ENCODE assay signal across 26 cellular contexts in the genomic region with DNA sequence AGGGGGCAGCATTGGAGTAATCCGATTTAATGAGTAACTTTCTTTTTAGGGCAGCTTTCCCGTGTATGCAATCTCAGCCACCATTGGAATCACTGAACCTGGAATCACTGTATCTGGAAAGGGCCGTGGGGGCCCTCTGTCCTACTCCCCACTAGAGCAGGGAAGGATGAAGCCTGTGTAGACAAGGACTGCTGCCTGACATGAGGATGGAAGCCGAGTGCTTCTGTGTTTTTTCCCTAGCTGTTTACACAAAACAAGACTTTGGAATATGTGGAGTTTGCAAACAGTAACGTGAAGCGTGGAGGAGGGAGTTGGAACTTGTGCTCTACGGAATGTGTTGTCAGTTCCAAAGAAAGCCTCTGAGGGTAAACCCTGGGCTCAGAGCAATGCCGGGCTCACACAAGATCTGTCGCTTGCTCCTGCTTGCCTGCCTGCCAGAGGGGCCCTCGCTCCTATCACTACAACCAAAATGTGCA. TPM values are rescaled to one million over a fixed set of nuclear protein-coding genes. Genes with fewer than 3 reads are reported as not detected.
DNase-seq lines count a peak whose midpoint lies in the region; ATAC-seq lines count a peak whose summit lies in the region.
"Had no signal": no experiment of that assay in that cellular context is flagged by ENCODE, and none has a peak within 500 bp of the region (broad histone marks: within the 10 kb centered on the region; RNA-seq: fewer than 3 reads in every experiment).

No MANE protein-coding gene starts in this region.

- H2AK5ac ChIP-seq in mesendoderm (ENCODE audit: low read length), result peak overlapping the region; percentile 65

- H3K27ac Mint-ChIP-seq in stimulated activated naive CD8-positive, alpha-beta T cell treated with anti-CD3 and anti-CD28 coated beads, Interleukin-15, amount 100 ng/mL, for 72 hours, result peak overlapping the region; percentile 6 to 8
- no peak overlapping the region for H3K27ac Mint-ChIP-seq in activated naive CD4-positive, alpha-beta T cell treated with anti-CD3 and anti-CD28 coated beads, Interleukin-2, amount 10 ng/mL, durations not matched to agents 7 days and 5 days
- H3K27ac Mint-ChIP-seq: activated CD8-positive, alpha-beta T cell treated with anti-CD3 and anti-CD28 coated beads, Interleukin-2, amount 10 ng/mL, durations not matched to agents 7 days and 5 days; CD4-positive, alpha-beta T cell; nephron progenitor cell had no signal

- no peak overlapping the region for H3K18ac ChIP-seq in mesendoderm (ENCODE audit: low read length)

- no peak overlapping the region for H2BK120ac ChIP-seq in mesendoderm (ENCODE audit: low read depth, low read length)

- H3K79me1 ChIP-seq in mesendoderm (ENCODE audit: low read length), result no peaks in the 10 kb centered on the region

- no peak overlapping the region for H3K27ac ChIP-seq in mesendoderm (ENCODE audit: low read depth, low read length)
- H3K27ac ChIP-seq: esophagus squamous epithelium, gastroesophageal sphincter, SJSA1, suprapubic skin, uterus had no signal

- no peak for DNase-seq in stimulated activated naive CD8-positive, alpha-beta T cell treated with anti-CD3 and anti-CD28 coated beads, Interleukin-15, amount 100 ng/mL, for 72 hours
- no peak for DNase-seq in stimulated activated naive CD8-positive, alpha-beta T cell treated with anti-CD3 and anti-CD28 coated beads, Interleukin-15, Interleukin-2, amounts not matched to agents 100 U/mL and 50 U/mL, for 24 hours
- DNase-seq in amniotic epithelial cell (ENCODE audit: low read depth) (peak; percentile 22), mesendoderm (no peak), NK-92 (lab: John Stamatoyannopoulos, UW; ENCODE audit: unreplicated experiment) (no peak)
- DNase-seq in activated naive CD4-positive, alpha-beta T cell treated with anti-CD3 and anti-CD28 coated beads, Interleukin-2, amount 10 ng/mL, durations not matched to agents 7 days and 5 days, result no peak
- DNase-seq: activated CD4-positive, CD25-positive, alpha-beta regulatory T cell; activated CD8-positive, alpha-beta T cell treated with anti-CD3 and anti-CD28 coated beads, Interleukin-2, amount 10 ng/mL, durations not matched to agents 7 days and 5 days; activated T-cell treated with anti-CD3 and anti-CD28 coated beads, Interleukin-2, amount 50 U/mL, for 4 hours; CD4-positive, alpha-beta T cell; effector memory CD8-positive, alpha-beta T cell; esophagus squamous epithelium; midbrain; MM.1S; NCI-H1417 treated with DMSO at 0.1 percent for 48 hours; NCI-H2107; nephron progenitor cell; NK-92 treated with Interleukin-12 subunit alpha and Interleukin-12 subunit beta, amount 100 ng/mL, for 24 hours; uterus had no signal

- peaks cover 23% of the 10 kb centered on the region for H3K4me1 Mint-ChIP-seq in stimulated activated naive CD8-positive, alpha-beta T cell treated with anti-CD3 and anti-CD28 coated beads, Interleukin-15, amount 100 ng/mL, for 72 hours
- no peaks in the 10 kb centered on the region for H3K4me1 Mint-ChIP-seq in activated naive CD4-positive, alpha-beta T cell treated with anti-CD3 and anti-CD28 coated beads, Interleukin-2, amount 10 ng/mL, durations not matched to agents 7 days and 5 days

- H3K56ac ChIP-seq in mesendoderm (ENCODE audit: low read length), result no peak overlapping the region

- H3K23ac ChIP-seq in mesendoderm (ENCODE audit: low read length), result no peak overlapping the region

- no CpG with 5 or more reads among the region's 10 CpGs for WGBS in mesendoderm (ENCODE audit: extremely low coverage, insufficient coverage, low lambda C conversion rate)

- no peaks in the 10 kb centered on the region for H3K36me3 ChIP-seq in mesendoderm (ENCODE audit: control insufficient read depth, insufficient read depth, low read length)
- H3K36me3 ChIP-seq: gastroesophageal sphincter, SJSA1, uterus had no signal

- H3K4me3 ChIP-seq in mesendoderm (ENCODE audit: low read length), result no peak overlapping the region
- H3K4me3 ChIP-seq: esophagus squamous epithelium, gastroesophageal sphincter, SJSA1, suprapubic skin, uterus had no signal

- H2BK5ac ChIP-seq in mesendoderm (ENCODE audit: low read length), result no peak overlapping the region

- ATAC-seq in stimulated activated naive CD8-positive, alpha-beta T cell treated with anti-CD3 and anti-CD28 coated beads, Interleukin-15, amount 100 ng/mL, for 72 hours, result no peak
- no peak for ATAC-seq in stimulated activated naive CD8-positive, alpha-beta T cell treated with anti-CD3 and anti-CD28 coated beads, Interleukin-15, Interleukin-2, amounts not matched to agents 100 U/mL and 50 U/mL, for 24 hours
- ATAC-seq in GM18867 (IDR thresholded peaks at IDR 0.05; ENCODE audit: unreplicated experiment), result no peak
- ATAC-seq: activated CD8-positive, alpha-beta T cell treated with anti-CD3 and anti-CD28 coated beads, Interleukin-2, amount 10 ng/mL, durations not matched to agents 7 days and 5 days; activated T-cell treated with anti-CD3 and anti-CD28 coated beads, Interleukin-2, amount 50 U/mL, for 4 hours; effector memory CD8-positive, alpha-beta T cell; gastroesophageal sphincter; Panc1 had no signal

- H3K27me3 Mint-ChIP-seq in stimulated activated naive CD8-positive, alpha-beta T cell treated with anti-CD3 and anti-CD28 coated beads, Interleukin-15, amount 100 ng/mL, for 72 hours, result no peaks in the 10 kb centered on the region
- no peaks in the 10 kb centered on the region for H3K27me3 Mint-ChIP-seq in activated naive CD4-positive, alpha-beta T cell treated with anti-CD3 and anti-CD28 coated beads, Interleukin-2, amount 10 ng/mL, durations not matched to agents 7 days and 5 days
- H3K27me3 Mint-ChIP-seq: CD4-positive, alpha-beta T cell; effector memory CD8-positive, alpha-beta T cell had no signal

- no peak overlapping the region for H3K4ac ChIP-seq in mesendoderm (ENCODE audit: low read depth, low read length)

- H3K79me2 ChIP-seq in mesendoderm (ENCODE audit: control insufficient read depth, insufficient read depth, low read length), result no peaks in the 10 kb centered on the region

- H3K27me3 ChIP-seq in mesendoderm (ENCODE audit: insufficient read depth, low read length, poor library complexity), result no peaks in the 10 kb centered on the region
- H3K27me3 ChIP-seq: esophagus squamous epithelium, gastroesophageal sphincter, SJSA1, suprapubic skin, uterus had no signal

- no peak overlapping the region for H3K4me2 ChIP-seq in mesendoderm (ENCODE audit: low read length)

- no peak overlapping the region for H3K4me3 Mint-ChIP-seq in stimulated activated naive CD8-positive, alpha-beta T cell treated with anti-CD3 and anti-CD28 coated beads, Interleukin-15, amount 100 ng/mL, for 72 hours
- no peak overlapping the region for H3K4me3 Mint-ChIP-seq in activated naive CD4-positive, alpha-beta T cell treated with anti-CD3 and anti-CD28 coated beads, Interleukin-2, amount 10 ng/mL, durations not matched to agents 7 days and 5 days
- H3K4me3 Mint-ChIP-seq: activated CD8-positive, alpha-beta T cell treated with anti-CD3 and anti-CD28 coated beads, Interleukin-2, amount 10 ng/mL, durations not matched to agents 7 days and 5 days; activated T-cell treated with anti-CD3 and anti-CD28 coated beads, Interleukin-2, amount 50 U/mL, for 4 hours; CD4-positive, alpha-beta T cell; effector memory CD8-positive, alpha-beta T cell; nephron progenitor cell; T-helper 2 cell treated with Interferon-gamma antibody and Interleukin-4, amounts not matched to agents 5 μg/mL and 100 μg/mL, for 36 hours had no signal

- no peak overlapping the region for H4K8ac ChIP-seq in mesendoderm (ENCODE audit: low read depth, low read length)

- CTCF ChIA-PET in activated naive CD4-positive, alpha-beta T cell treated with anti-CD3 and anti-CD28 coated beads, Interleukin-2, amount 10 ng/mL, durations not matched to agents 7 days and 5 days (lab: Charles Lee), result interaction anchor here (1.0 to 3.9 kb wide), 4 partner anchors 10 to 314 kb away, joined by 3 to 11 read pairs (median 4); no protein-coding TSS in a partner anchor

- H4K5ac ChIP-seq in mesendoderm (ENCODE audit: low read length), result no peak overlapping the region

- H3K9me3 Mint-ChIP-seq in stimulated activated naive CD8-positive, alpha-beta T cell treated with anti-CD3 and anti-CD28 coated beads, Interleukin-15, amount 100 ng/mL, for 72 hours, result no peaks in the 10 kb centered on the region
- no peaks in the 10 kb centered on the region for H3K9me3 Mint-ChIP-seq in activated naive CD4-positive, alpha-beta T cell treated with anti-CD3 and anti-CD28 coated beads, Interleukin-2, amount 10 ng/mL, durations not matched to agents 7 days and 5 days
- H3K9me3 Mint-ChIP-seq: activated naive CD4-positive, alpha-beta T cell treated with anti-CD3 and anti-CD28 coated beads, Interleukin-2, amount 50 U/mL, for 72 hours; activated T-cell treated with anti-CD3 and anti-CD28 coated beads, Interleukin-2, amount 50 U/mL, for 4 hours; CD4-positive, alpha-beta T cell; effector memory CD8-positive, alpha-beta T cell; nephron progenitor cell; T-helper 2 cell treated with Interferon-gamma antibody and Interleukin-4, amounts not matched to agents 5 μg/mL and 100 μg/mL, for 36 hours had no signal

- no peak overlapping the region for H3K9ac ChIP-seq in mesendoderm (ENCODE audit: low read length)

- H3K36me3 Mint-ChIP-seq in activated naive CD4-positive, alpha-beta T cell treated with anti-CD3 and anti-CD28 coated beads, Interleukin-2, amount 10 ng/mL, durations not matched to agents 7 days and 5 days, result peaks cover 6% of the 10 kb centered on the region

- H3K4me1 ChIP-seq in mesendoderm (ENCODE audit: control insufficient read depth, low read depth, low read length), result peaks cover 17% of the 10 kb centered on the region
- H3K4me1 ChIP-seq: gastroesophageal sphincter, SJSA1, uterus had no signal

- no peak overlapping the region for H2BK15ac ChIP-seq in mesendoderm (replicated peaks; ENCODE audit: low read depth)

RNA-seq across cellular contexts. Expression of a gene that starts 32.4 kb away (rescaled TPM):
- 50.1 TPM for polyA plus RNA-seq in mesendoderm (2013, experiment 1 of 2)
- 51.3 TPM for polyA plus RNA-seq in mesendoderm (2013, experiment 2 of 2)

RNA-seq across cellular contexts. Expression of a gene that starts 52.7 kb away (rescaled TPM):
- 0.31 TPM for polyA plus RNA-seq in mesendoderm (2013, experiment 1 of 2)
- polyA plus RNA-seq in mesendoderm (2013, experiment 2 of 2), result 0.25 TPM
